Comparison of ENCODE assay signal across 15 cellular contexts in the genomic region with DNA sequence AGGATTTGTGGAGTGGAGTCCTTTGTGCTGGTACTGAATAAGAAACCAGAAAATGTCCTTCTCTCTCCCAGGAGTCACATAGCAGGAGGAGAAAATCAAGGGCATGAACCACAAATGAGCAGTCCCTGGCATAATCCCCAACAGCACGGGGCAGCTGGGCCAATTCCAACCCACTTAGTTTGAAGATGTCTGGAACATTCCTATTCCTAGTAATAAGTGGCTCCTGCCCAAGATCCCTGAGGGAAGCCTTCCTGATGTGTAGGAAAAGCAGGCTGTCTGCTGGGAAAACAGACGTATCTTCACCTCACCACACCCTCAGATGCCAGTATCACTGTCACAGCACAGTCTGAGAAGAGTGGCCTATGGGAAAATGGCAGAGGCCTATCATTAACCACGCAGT.
DNase-seq lines count a peak whose midpoint lies in the region; ATAC-seq, FAIRE-seq and TF ChIP-seq lines count a peak whose summit lies in the region.
"Had no signal": no experiment of that assay in that cellular context is flagged by ENCODE, and none has a peak within 500 bp of the region (broad histone marks: within the 10 kb centered on the region; RNA-seq: fewer than 3 reads in every experiment).

No MANE protein-coding gene starts in this region.

- H3K4me3 Mint-ChIP-seq in MCF 10A (ENCODE audit: unreplicated experiment): no peak overlapping the region
- no peak overlapping the region for H3K4me3 Mint-ChIP-seq in glutamatergic neuron (ENCODE audit: unreplicated experiment)
- H3K4me3 Mint-ChIP-seq: activated T-helper 1 cell treated with anti-CD3 and anti-CD28 coated beads, Interleukin-12 subunit alpha, Interleukin-12 subunit beta, Interleukin-2, Interleukin-4 antibody, amounts not matched to agents 30 ng/mL and 10 ng/mL and 1 ng/mL, durations not matched to agents 14 hours and 24 hours and 36 hours; CD4-positive, alpha-beta T cell; T-helper 2 cell treated with Interferon-gamma antibody and Interleukin-4, amounts not matched to agents 5 μg/mL and 100 μg/mL, for 36 hours had no signal

- H3K27me3 Mint-ChIP-seq in MCF 10A (ENCODE audit: insufficient read depth, unreplicated experiment) (peaks cover 59% of the 10 kb centered on the region), glutamatergic neuron (ENCODE audit: unreplicated experiment) (no peaks in the 10 kb centered on the region)
- H3K27me3 Mint-ChIP-seq: CD4-positive, alpha-beta T cell had no signal

- no peaks in the 10 kb centered on the region for H3K4me1 ChIP-seq in small intestine (ENCODE audit: control insufficient read depth in 2 of 2, insufficient read depth in 1 of 2, low read depth in 1 of 2, low read length in 1 of 2)
- H3K4me1 ChIP-seq: ascending aorta had no signal

- CTCF ChIA-PET in MCF 10A (lab: Yijun Ruan, JAX): no interaction called here

- POLR2A ChIA-PET in MCF 10A (lab: Yijun Ruan, JAX): interaction anchor here (1.0 kb wide), 1 partner anchor 25 kb away, joined by 6 read pairs; no protein-coding TSS in a partner anchor

- ATAC-seq in HG03571 (IDR thresholded peaks at IDR 0.05; ENCODE audit: unreplicated experiment): no peak

- intact Hi-C loops in MCF 10A (cut with micrococcal nuclease): no loop called here

- no peak overlapping the region for H3K27ac ChIP-seq in small intestine (ENCODE audit: low read depth in 1 of 2, low read length in 1 of 2)
- H3K27ac ChIP-seq: ascending aorta, RWPE1, skin epidermis had no signal

- H3K4me1 Mint-ChIP-seq in MCF 10A (ENCODE audit: insufficient read depth, unreplicated experiment) (peaks cover 11% of the 10 kb centered on the region), glutamatergic neuron (ENCODE audit: low read depth, unreplicated experiment) (peaks cover under 1% of the 10 kb centered on the region)

- no peaks in the 10 kb centered on the region for H3K36me3 ChIP-seq in small intestine (ENCODE audit: control insufficient read depth in 2 of 2, insufficient read depth in 2 of 2, low read length in 2 of 2)
- H3K36me3 ChIP-seq: ascending aorta had no signal

- no peaks in the 10 kb centered on the region for H3K36me3 Mint-ChIP-seq in MCF 10A (ENCODE audit: insufficient read depth, unreplicated experiment)
- H3K36me3 Mint-ChIP-seq in glutamatergic neuron (ENCODE audit: unreplicated experiment): no peaks in the 10 kb centered on the region

- no peak for TF ChIP-seq CTCF in MCF 10A (IDR thresholded peaks at IDR 0.05; ENCODE audit: unreplicated experiment)
- TF ChIP-seq CTCF in glutamatergic neuron (IDR thresholded peaks at IDR 0.05; ENCODE audit: partially characterized antibody, unreplicated experiment): no peak

- no peaks in the 10 kb centered on the region for H3K9me3 Mint-ChIP-seq in MCF 10A (ENCODE audit: unreplicated experiment)
- no peaks in the 10 kb centered on the region for H3K9me3 Mint-ChIP-seq in glutamatergic neuron (ENCODE audit: unreplicated experiment)
- H3K9me3 Mint-ChIP-seq: activated T-helper 1 cell treated with anti-CD3 and anti-CD28 coated beads, Interleukin-12 subunit alpha, Interleukin-12 subunit beta, Interleukin-2, Interleukin-4 antibody, amounts not matched to agents 30 ng/mL and 10 ng/mL and 1 ng/mL, durations not matched to agents 14 hours and 24 hours and 36 hours; CD4-positive, alpha-beta T cell; T-helper 2 cell treated with Interferon-gamma antibody and Interleukin-4, amounts not matched to agents 5 μg/mL and 100 μg/mL, for 36 hours had no signal

- no peak overlapping the region for H3K27ac Mint-ChIP-seq in MCF 10A (ENCODE audit: low read depth, unreplicated experiment)
- H3K27ac Mint-ChIP-seq in glutamatergic neuron (ENCODE audit: unreplicated experiment): no peak overlapping the region
- H3K27ac Mint-ChIP-seq: T-helper 2 cell treated with Interferon-gamma antibody and Interleukin-4, amounts not matched to agents 5 μg/mL and 100 μg/mL, for 36 hours had no signal

- FAIRE-seq in small intestine (lab: Jason Lieb, UNC): no peak

- WGBS in small intestine, 3 donors: 66 to 82% (median 73%) methylated on average over 3 of the region's 3 CpGs

- DNase-seq in EH (ENCODE audit: low read depth): peak; percentile 83
- DNase-seq in M059J (ENCODE audit: low read depth): peak; percentile 83
- DNase-seq in MCF 10A (ENCODE audit: unreplicated experiment): peak; percentile 75
- peak; percentile 63 for DNase-seq in myocyte (ENCODE audit: low read depth)
- no peak for DNase-seq in glutamatergic neuron
- no peak for DNase-seq in NOMO-1 treated with DMSO at 0.1 percent for 48 hours (lab: John Stamatoyannopoulos, UW; ENCODE audit: unreplicated experiment)
- DNase-seq in small intestine: no peak
- DNase-seq: activated CD4-positive, alpha-beta T cell treated with anti-CD3 and anti-CD28 coated beads, Interleukin-2, amount 50 U/mL, for 1 hour; CD4-positive, alpha-beta T cell had no signal

- H3K9me3 ChIP-seq in small intestine (ENCODE audit: control insufficient read depth, low read depth): no peaks in the 10 kb centered on the region
- H3K9me3 ChIP-seq: ascending aorta had no signal

- no peak overlapping the region for H3K4me3 ChIP-seq in small intestine (ENCODE audit: low read depth in 1 of 2, low read length in 2 of 2)
- H3K4me3 ChIP-seq: ascending aorta, skin epidermis had no signal

- H3K27me3 ChIP-seq in small intestine (ENCODE audit: control insufficient read depth in 2 of 2, insufficient read depth in 2 of 2, low read length in 2 of 2): no peaks in the 10 kb centered on the region
- H3K27me3 ChIP-seq: ascending aorta had no signal

- BruUV-seq in MCF 10A (replicated peaks; lab: Mats Ljungman, UMichigan): no TSS peak

Comparison
In these comparisons a context has a peak if more than half of its experiments do, and no peak if none do; other contexts are left out.
1. DNase-seq: peak in EH (single experiment), M059J (single experiment), MCF 10A (single experiment) and myocyte (single experiment); none in glutamatergic neuron (single experiment), NOMO-1 treated with DMSO at 0.1 percent for 48 hours (single experiment) and small intestine (single experiment).